In the genomic region with DNA sequence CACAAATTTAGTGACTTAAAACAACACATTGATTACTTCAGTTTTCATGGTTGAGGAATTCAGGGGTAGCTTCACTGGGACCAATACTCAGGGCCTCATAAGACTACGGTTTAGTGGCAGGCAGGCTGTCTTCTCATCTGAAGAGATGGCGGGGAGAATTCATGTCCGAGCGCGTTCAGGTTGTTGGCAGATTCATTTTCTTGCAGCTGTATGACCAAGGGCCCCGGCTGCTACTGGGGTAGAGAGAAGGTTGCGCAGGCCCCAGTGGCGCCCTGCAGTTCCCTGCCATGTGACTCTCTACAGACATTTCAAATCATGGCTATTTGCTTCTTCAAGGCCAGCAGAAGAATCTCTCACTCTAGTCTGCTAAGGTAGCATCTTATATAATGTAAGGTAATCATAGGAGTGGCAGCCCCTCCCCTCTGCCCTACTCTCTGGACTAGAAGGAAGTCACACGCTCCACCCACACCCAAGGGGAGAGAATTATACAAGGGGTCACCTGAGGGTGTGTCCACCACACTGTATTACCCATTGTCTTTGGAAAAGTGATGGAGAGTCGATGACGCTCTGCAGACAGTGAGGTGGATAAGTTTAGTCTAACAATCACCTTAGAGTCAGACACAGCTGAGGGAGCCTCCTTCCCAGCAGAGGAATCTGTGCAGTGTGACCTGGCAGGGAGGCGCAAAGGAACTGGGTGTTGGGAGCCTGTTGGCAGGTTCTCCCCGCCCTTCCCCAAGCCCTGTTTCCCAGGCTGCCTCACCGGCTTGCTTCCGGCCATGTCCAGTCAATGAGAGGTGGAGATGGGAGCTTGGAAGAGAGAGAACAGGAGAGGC, we compare ENCODE assay signal across 28 cellular contexts. TPM values are rescaled to one million over a fixed set of nuclear protein-coding genes. Genes with fewer than 3 reads are reported as not detected.
DNase-seq lines count a peak whose midpoint lies in the region; ATAC-seq, FAIRE-seq and TF ChIP-seq lines count a peak whose summit lies in the region.
"Had no signal": no experiment of that assay in that cellular context is flagged by ENCODE, and none has a peak within 500 bp of the region (broad histone marks: within the 10 kb centered on the region; RNA-seq: fewer than 3 reads in every experiment).

No MANE protein-coding gene starts in this region.

- no peaks in the 10 kb centered on the region for H3K9me3 ChIP-seq in HepG2 (ENCODE audit: low read length)
- H3K9me3 ChIP-seq in right lobe of liver, result no peaks in the 10 kb centered on the region
- H3K9me3 ChIP-seq in mucosa of rectum (ENCODE audit: control insufficient read depth in 2 of 2, low read length in 2 of 2), result no peaks in the 10 kb centered on the region
- H3K9me3 ChIP-seq in vagina, result no peaks in the 10 kb centered on the region
- H3K9me3 ChIP-seq: BLaER1 treated with 17β-estradiol and CSF1 and Interleukin-3, amounts not matched to agents 10 nM and 100 nM; ovary; SK-N-SH; upper lobe of left lung had no signal

- H3K27ac ChIP-seq in HepG2 (ENCODE audit: extremely low read length, insufficient read depth, low read length), result no peak overlapping the region
- no peak overlapping the region for H3K27ac ChIP-seq in right lobe of liver
- H3K27ac ChIP-seq in mucosa of rectum (ENCODE audit: low read depth in 2 of 2, low read length in 2 of 2), result peak overlapping the region; percentile 48 to 58
- no peak overlapping the region for H3K27ac ChIP-seq in vagina
- H3K27ac ChIP-seq: BLaER1 treated with 17β-estradiol and CSF1 and Interleukin-3, amounts not matched to agents 10 nM and 100 nM; hepatocyte; ovary; upper lobe of left lung had no signal

- peaks cover 0 to 3% of the 10 kb centered on the region in 2 experiments; a peak in 1 of 5 replicates for H3K36me3 ChIP-seq in HepG2 (replicated peaks in 1 of 2; ENCODE audit: control insufficient read depth in 1 of 2, insufficient read depth in 2 of 2, low read length in 2 of 2)
- H3K36me3 ChIP-seq in right lobe of liver, result no peaks in the 10 kb centered on the region
- no peaks in the 10 kb centered on the region for H3K36me3 ChIP-seq in mucosa of rectum (ENCODE audit: control insufficient read depth in 2 of 2, insufficient read depth in 2 of 2, low read length in 2 of 2)
- no peaks in the 10 kb centered on the region for H3K36me3 ChIP-seq in vagina
- H3K36me3 ChIP-seq: BLaER1 treated with 17β-estradiol and CSF1 and Interleukin-3, amounts not matched to agents 10 nM and 100 nM; ovary; upper lobe of left lung had no signal

- TF ChIP-seq CTCF in HepG2 (CRISPR knock-in tag; IDR thresholded peaks at IDR 0.05) (no peak), right lobe of liver (IDR thresholded peaks at IDR 0.05) (no peak), type B pancreatic cell (conservative IDR thresholded peaks at IDR 0.05) (no peak), vagina (IDR thresholded peaks at IDR 0.05) (no peak)

- H3K27ac Mint-ChIP-seq in type B pancreatic cell, result peak overlapping the region; percentile 62
- H3K27ac Mint-ChIP-seq: activated CD8-positive, alpha-beta T cell treated with anti-CD3 and anti-CD28 coated beads for 36 hours had no signal

- 96% methylated on average over 15 of the region's 15 CpGs for WGBS in HepG2 (ENCODE audit: low lambda C conversion rate)
- 90% methylated on average over 3 of the region's 15 CpGs for WGBS in right lobe of liver (ENCODE audit: insufficient coverage, low coverage, low lambda C conversion rate, missing lambda C conversion rate)

- H3K9me3 Mint-ChIP-seq in type B pancreatic cell, result no peaks in the 10 kb centered on the region
- H3K9me3 Mint-ChIP-seq: activated CD8-positive, alpha-beta T cell treated with anti-CD3 and anti-CD28 coated beads for 36 hours; naive thymus-derived CD8-positive, alpha-beta T cell had no signal

- no peak for FAIRE-seq in HepG2 (lab: Jason Lieb, UNC)
- FAIRE-seq: astrocyte, GM19239, HTR-8/SVneo had no signal

- H3K36me3 Mint-ChIP-seq in type B pancreatic cell, result no peaks in the 10 kb centered on the region
- H3K36me3 Mint-ChIP-seq: naive thymus-derived CD8-positive, alpha-beta T cell had no signal

- no peak for TF ChIP-seq POLR2A in HepG2 (IDR thresholded peaks at IDR 0.05; ENCODE audit: insufficient read depth in 1 of 2, low read depth in 2 of 2, low read length in 2 of 2)
- no peak for TF ChIP-seq POLR2A in right lobe of liver (IDR thresholded peaks at IDR 0.05)
- TF ChIP-seq POLR2A in vagina (IDR thresholded peaks at IDR 0.05), result no peak

- no peak overlapping the region for H2AFZ ChIP-seq in HepG2 (ENCODE audit: low read length)
- H2AFZ ChIP-seq: hepatocyte had no signal

- peaks cover 19% of the 10 kb centered on the region for H3K4me1 Mint-ChIP-seq in type B pancreatic cell (ENCODE audit: unreplicated experiment)

- TF ChIP-seq RAD21 in HepG2 (CRISPR knock-in tag; IDR thresholded peaks at IDR 0.05), result no peak

- no peak overlapping the region for H3K4me2 ChIP-seq in HepG2 (ENCODE audit: low read depth, low read length)
- H3K4me2 ChIP-seq: hepatocyte, SK-N-SH had no signal

- H3K4me1 ChIP-seq in HepG2 (ENCODE audit: insufficient read depth, low read length) (peaks cover 24% of the 10 kb centered on the region), right lobe of liver (peaks cover 0 to 3% (median 0%) of the 10 kb centered on the region in 4 donors), mucosa of rectum (ENCODE audit: control insufficient read depth in 2 of 2, insufficient read depth in 2 of 2, low read length in 2 of 2) (peaks cover 10 to 12% of the 10 kb centered on the region in 2 donors), vagina (peaks cover 27% of the 10 kb centered on the region)

- no peaks in the 10 kb centered on the region for H3K27me3 ChIP-seq in HepG2 (ENCODE audit: control insufficient read depth in 1 of 2, insufficient read depth in 2 of 2, low read length in 2 of 2)
- H3K27me3 ChIP-seq in right lobe of liver, result no peaks in the 10 kb centered on the region
- no peaks in the 10 kb centered on the region for H3K27me3 ChIP-seq in mucosa of rectum (ENCODE audit: control insufficient read depth in 2 of 2, insufficient read depth in 2 of 2, low read length in 2 of 2)
- no peaks in the 10 kb centered on the region for H3K27me3 ChIP-seq in vagina
- H3K27me3 ChIP-seq: BLaER1 treated with 17β-estradiol and CSF1 and Interleukin-3, amounts not matched to agents 10 nM and 100 nM; hepatocyte; ovary; upper lobe of left lung had no signal

- H3K4me3 Mint-ChIP-seq in type B pancreatic cell, result no peak overlapping the region
- H3K4me3 Mint-ChIP-seq: activated CD8-positive, alpha-beta T cell treated with anti-CD3 and anti-CD28 coated beads for 36 hours; naive thymus-derived CD8-positive, alpha-beta T cell had no signal

- DNase-seq in HepG2 (ENCODE audit: low spot score) (no peak), right lobe of liver (no peak), type B pancreatic cell (ENCODE audit: extremely low spot score, unreplicated experiment) (no peak), activated T-cell treated with anti-CD3 and anti-CD28 coated beads for 4 hours (no peak), vagina (ENCODE audit: extremely low spot score in 2 of 2) (no peak)
- DNase-seq: activated CD8-positive, alpha-beta T cell treated with anti-CD3 and anti-CD28 coated beads for 36 hours; activated gamma-delta T cell treated with Interleukin-2 at 50 U/mL for 16 hours; central memory CD4-positive, alpha-beta T cell; COR-L47; dermis blood vessel endothelial cell; GDM1; KG1; naive thymus-derived CD8-positive, alpha-beta T cell; NCI-H1417; NCI-H2029 treated with DMSO at 0.1 percent for 48 hours; ovary; SK-N-SH; T-helper 2 cell; upper lobe of left lung had no signal

- H3K79me2 ChIP-seq in HepG2 (ENCODE audit: insufficient read depth, low read length), result no peaks in the 10 kb centered on the region
- H3K79me2 ChIP-seq: hepatocyte had no signal

- POLR2A ChIA-PET in HepG2 (lab: Yijun Ruan, JAX), result interaction anchor here (0.6 to 1.9 kb wide), 2 partner anchors 31 to 35 kb away, joined by 4 to 6 read pairs; a partner anchor contains a TSS

- CTCF ChIA-PET in HepG2 (lab: Yijun Ruan, JAX; ENCODE audit: low intra/inter-chr PET ratio, low total read pairs), result no interaction called here

- H3K9ac ChIP-seq in HepG2 (ENCODE audit: insufficient read depth, low read depth, low read length) (no peak overlapping the region), mucosa of rectum (ENCODE audit: low read depth in 1 of 2, low read length in 2 of 2) (no peak overlapping the region)
- H3K9ac ChIP-seq: BLaER1 treated with 17β-estradiol and CSF1 and Interleukin-3, amounts not matched to agents 10 nM and 100 nM; SK-N-SH had no signal

- H4K20me1 ChIP-seq in HepG2 (ENCODE audit: insufficient read depth, low read length), result no peaks in the 10 kb centered on the region
- H4K20me1 ChIP-seq: BLaER1 treated with 17β-estradiol and CSF1 and Interleukin-3, amounts not matched to agents 10 nM and 100 nM had no signal

- in situ Hi-C loops in HepG2 (cut with HindIII; ENCODE audit: extremely low pct_ligation_motif_present, low pct_unique_long_range_greater_than_20kb), result no loop called here

- ATAC-seq in HepG2, result no peak
- no peak for ATAC-seq in right lobe of liver
- peak; percentile 82 for ATAC-seq in esophagus mucosa
- ATAC-seq in GM21390 (IDR thresholded peaks at IDR 0.05; ENCODE audit: unreplicated experiment), result no peak
- ATAC-seq: activated CD8-positive, alpha-beta T cell treated with anti-CD3 and anti-CD28 coated beads for 36 hours; left lobe of liver; naive thymus-derived CD8-positive, alpha-beta T cell had no signal

- no peaks in the 10 kb centered on the region for H3K27me3 Mint-ChIP-seq in type B pancreatic cell

- H3K4me3 ChIP-seq in HepG2 (replicated peaks in 1 of 3; ENCODE audit: insufficient read depth in 1 of 3, low read depth in 2 of 3, low read length in 3 of 3), result no peak overlapping the region
- no peak overlapping the region for H3K4me3 ChIP-seq in right lobe of liver
- no peak overlapping the region for H3K4me3 ChIP-seq in mucosa of rectum (ENCODE audit: low read length in 2 of 2)
- no peak overlapping the region for H3K4me3 ChIP-seq in vagina
- H3K4me3 ChIP-seq: BLaER1 treated with 17β-estradiol and CSF1 and Interleukin-3, amounts not matched to agents 10 nM and 100 nM; hepatocyte; ovary; upper lobe of left lung had no signal

- BruUV-seq in HepG2 (replicated peaks; lab: Mats Ljungman, UMichigan), result no TSS peak

- intact Hi-C loops in HepG2 (cut with micrococcal nuclease; ENCODE audit: unreplicated experiment), result no loop called here
- intact Hi-C loops in right lobe of liver (cut with DNase I), result no loop called here
- intact Hi-C loops in vagina (cut with DNase I), result no loop called here

- no peak for TF ChIP-seq EP300 in HepG2 (IDR thresholded peaks at IDR 0.05; ENCODE audit: low read depth in 2 of 2, low read length in 2 of 2)
- TF ChIP-seq EP300 in HepG2 (CRISPR knock-in tag; IDR thresholded peaks at IDR 0.05; ENCODE audit: borderline replicate concordance), result no peak

RNA-seq across cellular contexts. Expression of a gene that starts 35.7 kb away (rescaled TPM):
- total RNA-seq in HepG2 (2016; rRNA removed; fragmentation: Illumina TruSeq; extraction: Trizol), result 30.8 and 32.2 TPM in 2 replicates
- total RNA-seq in HepG2 (2016; cell fraction: cytosol; rRNA removed; fragmentation: Illumina TruSeq; extraction: Trizol; ENCODE audit: low read depth), result 30.5 and 35.2 TPM in 2 replicates
- 31.2 and 31.8 TPM in 2 replicates for total RNA-seq in HepG2 (2016; cell fraction: insoluble cytoplasmic fraction; rRNA removed; fragmentation: Illumina TruSeq; extraction: Trizol)
- 30.6 and 31.8 TPM in 2 replicates for total RNA-seq in HepG2 (2016; cell fraction: membrane; rRNA removed; fragmentation: Illumina TruSeq; extraction: Trizol)
- total RNA-seq in HepG2 (2016; cell fraction: nucleus; rRNA removed; fragmentation: Illumina TruSeq; extraction: Trizol), result 49.0 and 52.5 TPM in 2 replicates
- polyA plus RNA-seq in HepG2 (2011; rRNA removed), result 48.6 and 53.3 TPM in 2 replicates
- polyA plus RNA-seq in HepG2 (2011; cell fraction: cytosol; rRNA removed), result 22.6 and 33.2 TPM in 2 replicates
- polyA plus RNA-seq in HepG2 (2011; cell fraction: nucleus; rRNA removed), result 69.6 and 81.2 TPM in 2 replicates
- 47.9 and 50.2 TPM in 2 replicates for polyA plus RNA-seq in HepG2 (2012)
- 2.8 and 3.5 TPM in 2 replicates for polyA plus RNA-seq in HepG2 (2016; cell fraction: cytosol; fragmentation: Illumina TruSeq; extraction: Trizol; ENCODE audit: low read depth)
- polyA plus RNA-seq in HepG2 (2016; cell fraction: insoluble cytoplasmic fraction; fragmentation: Illumina TruSeq; extraction: Trizol; ENCODE audit: low read depth), result 26.3 and 29.3 TPM in 2 replicates
- polyA plus RNA-seq in HepG2 (2016; cell fraction: membrane; fragmentation: Illumina TruSeq; extraction: Trizol; ENCODE audit: low read depth), result 8.7 and 10.2 TPM in 2 replicates
- 65.7 and 69.7 TPM in 2 replicates for polyA plus RNA-seq in HepG2 (2016; cell fraction: nucleus; fragmentation: Illumina TruSeq; extraction: Trizol; ENCODE audit: insufficient read depth, low read depth)
- polyA minus RNA-seq in HepG2 (2011; rRNA and poly(A)+ RNA removed; ENCODE audit: low replicate concordance), result 15.3 and 18.9 TPM in 2 replicates
- 28.0 and 35.3 TPM in 2 replicates for polyA minus RNA-seq in HepG2 (2011; cell fraction: cytosol; rRNA and poly(A)+ RNA removed)
- 157 and 207 TPM in 2 replicates for polyA minus RNA-seq in HepG2 (2011; cell fraction: nucleus; rRNA and poly(A)+ RNA removed)
- total RNA-seq in right lobe of liver, result 10 to 100 TPM; 23.1 to 42.2 (median 27.5) TPM
- total RNA-seq in esophagus mucosa, result 39.5 TPM
- total RNA-seq in type B pancreatic cell (ENCODE audit: low replicate concordance), result 38.2 and 55.1 TPM in 2 replicates
- total RNA-seq in vagina, result 28.7 TPM

Comparison
In these comparisons a context has a peak if more than half of its experiments do, and no peak if none do; other contexts are left out.
1. H3K27ac ChIP-seq: peak in mucosa of rectum (2 of 2); none in HepG2 (single experiment), right lobe of liver (0 of 3) and vagina (single experiment).